ENCODE assay signal across 25 cellular contexts in genomic region chr1:197081117-197081753, GRCh38. TPM values are rescaled to one million over a fixed set of nuclear protein-coding genes. Genes with fewer than 3 reads are reported as not detected.
A peak's percentile ranks its signal among the peaks of the same experiment; 100 is the strongest.
DNase-seq lines count a peak whose midpoint lies in the region; ATAC-seq and TF ChIP-seq lines count a peak whose summit lies in the region.
"Had no signal": no experiment of that assay in that cellular context is flagged by ENCODE, and none has a peak within 500 bp of the region (broad histone marks: within the 10 kb centered on the region; RNA-seq: fewer than 3 reads in every experiment).

No MANE protein-coding gene starts in this region.

- H3K9me3 ChIP-seq in DND-41 (ENCODE audit: insufficient read depth, low read length, severe bottlenecking): peaks cover 43% of the 10 kb centered on the region
- H3K9me3 ChIP-seq in OCI-LY7 (ENCODE audit: low read length): peaks cover 27% of the 10 kb centered on the region
- H3K9me3 ChIP-seq in Peyer's patch: peaks cover 0 to 4% (median 2%) of the 10 kb centered on the region in 4 donors
- H3K9me3 ChIP-seq: SJCRH30 had no signal

- no peak overlapping the region for H2BK5ac ChIP-seq in mesendoderm (ENCODE audit: low read length)

- H3K56ac ChIP-seq in mesendoderm (ENCODE audit: low read length): no peak overlapping the region

- H2AFZ ChIP-seq in DND-41 (ENCODE audit: low read depth, low read length): no peak overlapping the region
- no peak overlapping the region for H2AFZ ChIP-seq in OCI-LY7 (ENCODE audit: low read length)

- H3K4me3 ChIP-seq in DND-41 (ENCODE audit: low read depth in 1 of 2, low read length in 2 of 2) (no peak overlapping the region), OCI-LY7 (ENCODE audit: low read depth, low read length, poor library complexity, severe bottlenecking) (no peak overlapping the region), mesendoderm (ENCODE audit: low read length) (no peak overlapping the region), Peyer's patch (no peak overlapping the region)
- H3K4me3 ChIP-seq: SJCRH30 had no signal

- H2BK120ac ChIP-seq in mesendoderm (ENCODE audit: low read depth, low read length): no peak overlapping the region

- no peak overlapping the region for H4K8ac ChIP-seq in mesendoderm (ENCODE audit: low read depth, low read length)

- H3K4me1 ChIP-seq in DND-41 (ENCODE audit: insufficient read depth, low read length) (no peaks in the 10 kb centered on the region), OCI-LY7 (ENCODE audit: insufficient read depth, low read length, poor library complexity, severe bottlenecking) (no peaks in the 10 kb centered on the region), mesendoderm (ENCODE audit: control insufficient read depth, low read depth, low read length) (no peaks in the 10 kb centered on the region), Peyer's patch (no peaks in the 10 kb centered on the region)
- H3K4me1 ChIP-seq: SJCRH30 had no signal

- H2AK5ac ChIP-seq in mesendoderm (ENCODE audit: low read length): no peak overlapping the region

- H3K79me2 ChIP-seq in DND-41 (ENCODE audit: insufficient read depth, low read length) (no peaks in the 10 kb centered on the region), OCI-LY7 (ENCODE audit: insufficient read depth, low read depth, low read length) (no peaks in the 10 kb centered on the region), mesendoderm (ENCODE audit: control insufficient read depth, insufficient read depth, low read length) (no peaks in the 10 kb centered on the region)

- H3K23ac ChIP-seq in mesendoderm (ENCODE audit: low read length): no peak overlapping the region

- H3K27ac ChIP-seq in DND-41 (ENCODE audit: low read length) (no peak overlapping the region), OCI-LY7 (ENCODE audit: low read depth, low read length, poor library complexity, severe bottlenecking) (no peak overlapping the region), mesendoderm (ENCODE audit: low read depth, low read length) (no peak overlapping the region), Peyer's patch (no peak overlapping the region)
- H3K27ac ChIP-seq: SJCRH30 had no signal

- H3K79me1 ChIP-seq in mesendoderm (ENCODE audit: low read length): no peaks in the 10 kb centered on the region

- TF ChIP-seq POLR2A in Peyer's patch (IDR thresholded peaks at IDR 0.05): no peak

- TF ChIP-seq CTCF in DND-41 (IDR thresholded peaks at IDR 0.05; ENCODE audit: borderline replicate concordance, extremely low read depth, low read length, poor library complexity, severe bottlenecking): no peak
- no peak for TF ChIP-seq CTCF in OCI-LY7 (conservative IDR thresholded peaks at IDR 0.05; ENCODE audit: low read length)
- no peak for TF ChIP-seq CTCF in Peyer's patch (IDR thresholded peaks at IDR 0.05)

- no TSS peak for BruUV-seq in OCI-LY7 (replicated peaks; lab: Mats Ljungman, UMichigan)

- no peak for DNase-seq in DND-41
- DNase-seq in LHCN-M2 (ENCODE audit: low read depth): peak; percentile 9
- peak; percentile 12 for DNase-seq in OCI-LY7 (ENCODE audit: low spot score)
- peak; percentile 66 for DNase-seq in mesendoderm
- DNase-seq in Peyer's patch: no peak
- no peak for DNase-seq in GM03348 (ENCODE audit: low spot score)
- no peak for DNase-seq in NCI-H1694 (lab: John Stamatoyannopoulos, UW)
- DNase-seq: CD4-positive, CD25-positive, alpha-beta regulatory T cell; DMS153; GDM1; HCEC 1CT; Kasumi-1; MM.1S; NCI-H1048; NCI-H1694 treated with DMSO at 0.1 percent for 48 hours; NCI-H2081; NCI-H2227 treated with DMSO at 0.1 percent for 48 hours; NCI-H526 treated with DMSO at 0.1 percent for 48 hours; OCI-M1; SJCRH30; T-helper 17 cell had no signal

- H4K5ac ChIP-seq in mesendoderm (ENCODE audit: low read length): no peak overlapping the region

- no peak overlapping the region for H3K4ac ChIP-seq in mesendoderm (ENCODE audit: low read depth, low read length)

- peak; percentile 41; the same call in 2 of the 3 replicates for ATAC-seq in DND-41 (ENCODE audit: insufficient read depth, low read depth)
- ATAC-seq: Right ventricle myocardium inferior, SK-N-SH treated with all-trans-retinoic acid at 6 μM for 48 hours, T-helper 17 cell had no signal

- CTCF ChIA-PET in OCI-LY7 (lab: Charles Lee; ENCODE audit: unreplicated experiment): no interaction called here

- no peak overlapping the region for H3K4me2 ChIP-seq in DND-41 (ENCODE audit: insufficient read depth, low read length)
- H3K4me2 ChIP-seq in OCI-LY7 (ENCODE audit: low read length): no peak overlapping the region
- H3K4me2 ChIP-seq in mesendoderm (ENCODE audit: low read length): no peak overlapping the region

- no peak overlapping the region for H2BK15ac ChIP-seq in mesendoderm (replicated peaks; ENCODE audit: low read depth)

- H3K9me2 ChIP-seq in OCI-LY7 (ENCODE audit: insufficient read depth, low read length): no peaks in the 10 kb centered on the region

- H4K20me1 ChIP-seq in DND-41 (ENCODE audit: insufficient read depth, low read length) (no peaks in the 10 kb centered on the region), OCI-LY7 (ENCODE audit: insufficient read depth, low read length) (no peaks in the 10 kb centered on the region)

- H3K9ac ChIP-seq in DND-41 (ENCODE audit: low read depth, low read length): no peak overlapping the region
- H3K9ac ChIP-seq in mesendoderm (ENCODE audit: low read length): no peak overlapping the region

- WGBS in mesendoderm (ENCODE audit: extremely low coverage, insufficient coverage, low lambda C conversion rate): no CpG with 5 or more reads among the region's 5 CpGs

- H3K18ac ChIP-seq in mesendoderm (ENCODE audit: low read length): no peak overlapping the region

- H3K36me3 ChIP-seq in DND-41 (ENCODE audit: insufficient read depth, low read length): peaks cover 48% of the 10 kb centered on the region
- H3K36me3 ChIP-seq in OCI-LY7 (ENCODE audit: insufficient read depth, low read length): peaks cover 54% of the 10 kb centered on the region
- peaks cover 3% of the 10 kb centered on the region for H3K36me3 ChIP-seq in mesendoderm (ENCODE audit: control insufficient read depth, insufficient read depth, low read length)
- no peaks in the 10 kb centered on the region for H3K36me3 ChIP-seq in Peyer's patch

- POLR2A ChIA-PET in OCI-LY7 (lab: Charles Lee): interaction anchor here (0.6 kb wide), 1 partner anchor 113 kb away, joined by 4 read pairs; no protein-coding TSS in a partner anchor

- H3K27me3 ChIP-seq in DND-41 (ENCODE audit: insufficient read depth, low read length, poor library complexity) (no peaks in the 10 kb centered on the region), mesendoderm (ENCODE audit: insufficient read depth, low read length, poor library complexity) (no peaks in the 10 kb centered on the region), Peyer's patch (no peaks in the 10 kb centered on the region)
- H3K27me3 ChIP-seq: SJCRH30 had no signal

- intact Hi-C loops in OCI-LY7 (cut with micrococcal nuclease; ENCODE audit: unreplicated experiment): no loop called here

RNA-seq across cellular contexts. Expression of gene F13B, which starts 14.2 kb away (rescaled TPM):
- total RNA-seq in LHCN-M2 (2014; rRNA removed) (not detected in 2 replicates), OCI-LY7 (2022) (not detected in 2 replicates), Peyer's patch (not detected)
- not detected for polyA plus RNA-seq in LHCN-M2 (2012)
- total RNA-seq in OCI-LY7 (2014; rRNA removed; shearing (Covaris generic)): 0.05 TPM in 1 of 2 replicates, not detected in the other
- polyA plus RNA-seq in mesendoderm (2013, experiment 1 of 2): not detected
- polyA plus RNA-seq in mesendoderm (2013, experiment 2 of 2): not detected
- total RNA-seq: CD4-positive, CD25-positive, alpha-beta regulatory T cell; H1; Right ventricle myocardium inferior; T-helper 17 cell had no signal
- polyA plus RNA-seq: BJ; CD4-positive, CD25-positive, alpha-beta regulatory T cell; H1 had no signal

Comparison
In these comparisons a context has a peak if more than half of its experiments do, and no peak if none do; other contexts are left out.
1. DNase-seq: peak in LHCN-M2 (single experiment), OCI-LY7 (single experiment) and mesendoderm (single experiment); none in DND-41 (single experiment), Peyer's patch (0 of 3), GM03348 (single experiment) and NCI-H1694 (single experiment).